1 cellular context compared by ENCODE assay signal in genomic region chr10:72244573-72245038, GRCh38.
TF ChIP-seq lines count a peak whose summit lies in the region.

No MANE protein-coding gene starts in this region.

TF ChIP-seq in K562, 482 proteins besides CTCF, POLR2A, EP300 and RAD21 (continues in another document):
- no peak for TF ChIP-seq CEBPB (tag; IDR thresholded peaks at IDR 0.05)
- no peak for TF ChIP-seq NCOA1 (IDR thresholded peaks at IDR 0.05; ENCODE audit: low read depth)
- TF ChIP-seq POLR2AphosphoS5 (IDR thresholded peaks at IDR 0.05; ENCODE audit: control insufficient read depth, insufficient read depth, low read depth, low read length): no peak
- no peak for TF ChIP-seq GTF2E2 (tag; IDR thresholded peaks at IDR 0.05)
- no peak for TF ChIP-seq BCL6 (CRISPR knock-in tag; IDR thresholded peaks at IDR 0.05)
- TF ChIP-seq FOS (IDR thresholded peaks at IDR 0.05; ENCODE audit: extremely low read depth, insufficient read length): no peak
- TF ChIP-seq, protein P1, sequence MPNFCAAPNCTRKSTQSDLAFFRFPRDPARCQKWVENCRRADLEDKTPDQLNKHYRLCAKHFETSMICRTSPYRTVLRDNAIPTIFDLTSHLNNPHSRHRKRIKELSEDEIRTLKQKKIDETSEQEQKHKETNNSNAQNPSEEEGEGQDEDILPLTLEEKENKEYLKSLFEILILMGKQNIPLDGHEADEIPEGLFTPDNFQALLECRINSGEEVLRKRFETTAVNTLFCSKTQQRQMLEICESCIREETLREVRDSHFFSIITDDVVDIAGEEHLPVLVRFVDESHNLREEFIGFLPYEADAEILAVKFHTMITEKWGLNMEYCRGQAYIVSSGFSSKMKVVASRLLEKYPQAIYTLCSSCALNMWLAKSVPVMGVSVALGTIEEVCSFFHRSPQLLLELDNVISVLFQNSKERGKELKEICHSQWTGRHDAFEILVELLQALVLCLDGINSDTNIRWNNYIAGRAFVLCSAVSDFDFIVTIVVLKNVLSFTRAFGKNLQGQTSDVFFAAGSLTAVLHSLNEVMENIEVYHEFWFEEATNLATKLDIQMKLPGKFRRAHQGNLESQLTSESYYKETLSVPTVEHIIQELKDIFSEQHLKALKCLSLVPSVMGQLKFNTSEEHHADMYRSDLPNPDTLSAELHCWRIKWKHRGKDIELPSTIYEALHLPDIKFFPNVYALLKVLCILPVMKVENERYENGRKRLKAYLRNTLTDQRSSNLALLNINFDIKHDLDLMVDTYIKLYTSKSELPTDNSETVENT (CRISPR knock-in tag; IDR thresholded peaks at IDR 0.05): no peak
- TF ChIP-seq CBX8 (IDR thresholded peaks at IDR 0.05; ENCODE audit: borderline replicate concordance, extremely low read depth, low read depth, low read length, poor library complexity, severe bottlenecking): no peak
- 0 out of 4 replicates have a peak, but pooled peaks of 1 of the 2 experiments have one; percentile 10 for TF ChIP-seq MNT (conservative IDR thresholded peaks at IDR 0.05)
- TF ChIP-seq KLF16 (IDR thresholded peaks at IDR 0.05): no peak
- 0 out of 2 replicates have a peak, but pooled peaks have one; percentile 5 for TF ChIP-seq SP1 (CRISPR knock-in tag; IDR thresholded peaks at IDR 0.05)
- 0 out of 2 replicates have a peak, but pooled peaks have one; percentile 4 for TF ChIP-seq MAFF (IDR thresholded peaks at IDR 0.05; ENCODE audit: low read length)
- no peak for TF ChIP-seq XRCC4 (IDR thresholded peaks at IDR 0.05; ENCODE audit: extremely low read depth, insufficient read depth, insufficient read length)
- TF ChIP-seq, protein P2, sequence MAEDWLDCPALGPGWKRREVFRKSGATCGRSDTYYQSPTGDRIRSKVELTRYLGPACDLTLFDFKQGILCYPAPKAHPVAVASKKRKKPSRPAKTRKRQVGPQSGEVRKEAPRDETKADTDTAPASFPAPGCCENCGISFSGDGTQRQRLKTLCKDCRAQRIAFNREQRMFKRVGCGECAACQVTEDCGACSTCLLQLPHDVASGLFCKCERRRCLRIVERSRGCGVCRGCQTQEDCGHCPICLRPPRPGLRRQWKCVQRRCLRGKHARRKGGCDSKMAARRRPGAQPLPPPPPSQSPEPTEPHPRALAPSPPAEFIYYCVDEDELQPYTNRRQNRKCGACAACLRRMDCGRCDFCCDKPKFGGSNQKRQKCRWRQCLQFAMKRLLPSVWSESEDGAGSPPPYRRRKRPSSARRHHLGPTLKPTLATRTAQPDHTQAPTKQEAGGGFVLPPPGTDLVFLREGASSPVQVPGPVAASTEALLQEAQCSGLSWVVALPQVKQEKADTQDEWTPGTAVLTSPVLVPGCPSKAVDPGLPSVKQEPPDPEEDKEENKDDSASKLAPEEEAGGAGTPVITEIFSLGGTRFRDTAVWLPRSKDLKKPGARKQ (CRISPR knock-in tag; IDR thresholded peaks at IDR 0.05): no peak
- no peak for TF ChIP-seq SMARCA4 (IDR thresholded peaks at IDR 0.05)
- no peak for TF ChIP-seq JUNB (CRISPR knock-in tag; conservative IDR thresholded peaks at IDR 0.05)
- TF ChIP-seq ZKSCAN1 (IDR thresholded peaks at IDR 0.05; ENCODE audit: low read depth, low read length): no peak
- TF ChIP-seq HDAC3 (IDR thresholded peaks at IDR 0.05; ENCODE audit: borderline replicate concordance, partially characterized antibody): no peak
- TF ChIP-seq SREBF1 (IDR thresholded peaks at IDR 0.05; ENCODE audit: borderline replicate concordance, low read depth, low read length): no peak
- no peak for TF ChIP-seq ZNF212 (CRISPR knock-in tag; IDR thresholded peaks at IDR 0.05)
- TF ChIP-seq HDAC1 (IDR thresholded peaks at IDR 0.05): no peak; a peak in 1 of 4 replicates
- TF ChIP-seq, protein P3, sequence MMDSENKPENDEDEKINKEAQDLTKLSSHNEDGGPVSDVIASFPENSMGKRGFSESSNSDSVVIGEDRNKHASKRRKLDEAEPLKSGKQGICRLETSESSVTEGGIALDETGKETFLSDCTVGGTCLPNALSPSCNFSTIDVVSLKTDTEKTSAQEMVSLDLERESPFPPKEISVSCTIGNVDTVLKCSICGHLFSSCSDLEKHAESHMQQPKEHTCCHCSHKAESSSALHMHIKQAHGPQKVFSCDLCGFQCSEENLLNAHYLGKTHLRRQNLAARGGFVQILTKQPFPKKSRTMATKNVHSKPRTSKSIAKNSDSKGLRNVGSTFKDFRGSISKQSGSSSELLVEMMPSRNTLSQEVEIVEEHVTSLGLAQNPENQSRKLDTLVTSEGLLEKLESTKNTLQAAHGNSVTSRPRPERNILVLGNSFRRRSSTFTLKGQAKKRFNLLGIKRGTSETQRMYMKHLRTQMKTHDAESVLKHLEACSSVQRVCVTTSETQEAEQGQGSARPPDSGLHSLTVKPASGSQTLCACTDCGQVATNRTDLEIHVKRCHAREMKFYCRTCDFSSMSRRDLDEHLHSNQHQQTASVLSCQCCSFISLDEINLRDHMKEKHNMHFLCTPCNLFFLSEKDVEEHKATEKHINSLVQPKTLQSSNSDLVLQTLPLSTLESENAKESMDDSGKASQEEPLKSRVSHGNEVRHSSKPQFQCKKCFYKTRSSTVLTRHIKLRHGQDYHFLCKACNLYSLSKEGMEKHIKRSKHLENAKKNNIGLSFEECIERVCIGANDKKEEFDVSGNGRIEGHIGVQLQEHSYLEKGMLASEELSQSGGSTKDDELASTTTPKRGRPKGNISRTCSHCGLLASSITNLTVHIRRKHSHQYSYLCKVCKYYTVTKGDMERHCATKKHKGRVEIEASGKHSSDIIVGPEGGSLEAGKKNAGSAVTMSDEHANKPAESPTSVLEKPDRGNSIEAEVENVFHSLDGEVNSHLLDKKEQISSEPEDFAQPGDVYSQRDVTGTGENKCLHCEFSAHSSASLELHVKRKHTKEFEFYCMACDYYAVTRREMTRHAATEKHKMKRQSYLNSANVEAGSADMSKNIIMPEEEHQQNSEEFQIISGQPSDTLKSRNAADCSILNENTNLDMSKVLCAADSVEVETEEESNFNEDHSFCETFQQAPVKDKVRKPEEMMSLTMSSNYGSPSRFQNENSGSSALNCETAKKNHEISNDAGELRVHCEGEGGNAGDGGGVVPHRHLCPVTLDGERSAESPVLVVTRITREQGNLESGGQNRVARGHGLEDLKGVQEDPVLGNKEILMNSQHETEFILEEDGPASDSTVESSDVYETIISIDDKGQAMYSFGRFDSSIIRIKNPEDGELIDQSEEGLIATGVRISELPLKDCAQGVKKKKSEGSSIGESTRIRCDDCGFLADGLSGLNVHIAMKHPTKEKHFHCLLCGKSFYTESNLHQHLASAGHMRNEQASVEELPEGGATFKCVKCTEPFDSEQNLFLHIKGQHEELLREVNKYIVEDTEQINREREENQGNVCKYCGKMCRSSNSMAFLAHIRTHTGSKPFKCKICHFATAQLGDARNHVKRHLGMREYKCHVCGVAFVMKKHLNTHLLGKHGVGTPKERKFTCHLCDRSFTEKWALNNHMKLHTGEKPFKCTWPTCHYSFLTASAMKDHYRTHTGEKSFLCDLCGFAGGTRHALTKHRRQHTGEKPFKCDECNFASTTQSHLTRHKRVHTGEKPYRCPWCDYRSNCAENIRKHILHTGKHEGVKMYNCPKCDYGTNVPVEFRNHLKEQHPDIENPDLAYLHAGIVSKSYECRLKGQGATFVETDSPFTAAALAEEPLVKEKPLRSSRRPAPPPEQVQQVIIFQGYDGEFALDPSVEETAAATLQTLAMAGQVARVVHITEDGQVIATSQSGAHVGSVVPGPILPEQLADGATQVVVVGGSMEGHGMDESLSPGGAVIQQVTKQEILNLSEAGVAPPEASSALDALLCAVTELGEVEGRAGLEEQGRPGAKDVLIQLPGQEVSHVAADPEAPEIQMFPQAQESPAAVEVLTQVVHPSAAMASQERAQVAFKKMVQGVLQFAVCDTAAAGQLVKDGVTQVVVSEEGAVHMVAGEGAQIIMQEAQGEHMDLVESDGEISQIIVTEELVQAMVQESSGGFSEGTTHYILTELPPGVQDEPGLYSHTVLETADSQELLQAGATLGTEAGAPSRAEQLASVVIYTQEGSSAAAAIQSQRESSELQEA (IDR thresholded peaks at IDR 0.05; ENCODE audit: low read depth): no peak
- TF ChIP-seq PML (IDR thresholded peaks at IDR 0.05; ENCODE audit: low read length): peak; percentile 14; the same call in 1 of the 2 replicates
- no peak for TF ChIP-seq HMG20B (CRISPR knock-in tag; IDR thresholded peaks at IDR 0.05)
- TF ChIP-seq ATF3 (IDR thresholded peaks at IDR 0.05): no peak
- TF ChIP-seq ATF3 (CRISPR knock-in tag; conservative IDR thresholded peaks at IDR 0.05): 0 out of 2 replicates have a peak, but pooled peaks have one; percentile 66
- TF ChIP-seq RBM14 (IDR thresholded peaks at IDR 0.05; ENCODE audit: borderline replicate concordance, insufficient read depth, low read depth, low read length): no peak
- TF ChIP-seq, protein P4, sequence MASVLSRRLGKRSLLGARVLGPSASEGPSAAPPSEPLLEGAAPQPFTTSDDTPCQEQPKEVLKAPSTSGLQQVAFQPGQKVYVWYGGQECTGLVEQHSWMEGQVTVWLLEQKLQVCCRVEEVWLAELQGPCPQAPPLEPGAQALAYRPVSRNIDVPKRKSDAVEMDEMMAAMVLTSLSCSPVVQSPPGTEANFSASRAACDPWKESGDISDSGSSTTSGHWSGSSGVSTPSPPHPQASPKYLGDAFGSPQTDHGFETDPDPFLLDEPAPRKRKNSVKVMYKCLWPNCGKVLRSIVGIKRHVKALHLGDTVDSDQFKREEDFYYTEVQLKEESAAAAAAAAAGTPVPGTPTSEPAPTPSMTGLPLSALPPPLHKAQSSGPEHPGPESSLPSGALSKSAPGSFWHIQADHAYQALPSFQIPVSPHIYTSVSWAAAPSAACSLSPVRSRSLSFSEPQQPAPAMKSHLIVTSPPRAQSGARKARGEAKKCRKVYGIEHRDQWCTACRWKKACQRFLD (CRISPR knock-in tag; IDR thresholded peaks at IDR 0.05): peak; percentile 33; the same call in 1 of the 2 replicates
- TF ChIP-seq, protein P5, sequence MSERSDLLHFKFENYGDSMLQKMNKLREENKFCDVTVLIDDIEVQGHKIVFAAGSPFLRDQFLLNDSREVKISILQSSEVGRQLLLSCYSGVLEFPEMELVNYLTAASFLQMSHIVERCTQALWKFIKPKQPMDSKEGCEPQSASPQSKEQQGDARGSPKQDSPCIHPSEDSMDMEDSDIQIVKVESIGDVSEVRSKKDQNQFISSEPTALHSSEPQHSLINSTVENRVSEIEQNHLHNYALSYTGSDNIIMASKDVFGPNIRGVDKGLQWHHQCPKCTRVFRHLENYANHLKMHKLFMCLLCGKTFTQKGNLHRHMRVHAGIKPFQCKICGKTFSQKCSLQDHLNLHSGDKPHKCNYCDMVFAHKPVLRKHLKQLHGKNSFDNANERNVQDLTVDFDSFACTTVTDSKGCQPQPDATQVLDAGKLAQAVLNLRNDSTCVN (CRISPR knock-in tag; IDR thresholded peaks at IDR 0.05): no peak
- TF ChIP-seq ZNF780A (CRISPR knock-in tag; IDR thresholded peaks at IDR 0.05): no peak
- 0 out of 2 replicates have a peak, but pooled peaks have one; percentile 77 for TF ChIP-seq HOXB6 (CRISPR knock-in tag; IDR thresholded peaks at IDR 0.05; ENCODE audit: borderline replicate concordance)
- TF ChIP-seq, protein P6, sequence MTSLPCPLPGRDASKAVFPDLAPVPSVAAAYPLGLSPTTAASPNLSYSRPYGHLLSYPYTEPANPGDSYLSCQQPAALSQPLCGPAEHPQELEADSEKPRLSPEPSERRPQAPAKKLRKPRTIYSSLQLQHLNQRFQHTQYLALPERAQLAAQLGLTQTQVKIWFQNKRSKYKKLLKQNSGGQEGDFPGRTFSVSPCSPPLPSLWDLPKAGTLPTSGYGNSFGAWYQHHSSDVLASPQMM (CRISPR knock-in tag; IDR thresholded peaks at IDR 0.05): no peak
- no peak for TF ChIP-seq USF2 (CRISPR knock-in tag; IDR thresholded peaks at IDR 0.05)
- no peak for TF ChIP-seq KHSRP (IDR thresholded peaks at IDR 0.05)
- TF ChIP-seq BCOR (IDR thresholded peaks at IDR 0.05): no peak
- no peak for TF ChIP-seq COPS2 (conservative IDR thresholded peaks at IDR 0.05)
